15 cellular contexts compared by ENCODE assay signal in genomic region chr20:43940518-43941225, GRCh38. TPM values are rescaled to one million over a fixed set of nuclear protein-coding genes. Genes with fewer than 3 reads are reported as not detected.
A peak's percentile ranks its signal among the peaks of the same experiment; 100 is the strongest.
DNase-seq lines count a peak whose midpoint lies in the region; ATAC-seq and TF ChIP-seq lines count a peak whose summit lies in the region.
"Had no signal": no experiment of that assay in that cellular context is flagged by ENCODE, and none has a peak within 500 bp of the region (broad histone marks: within the 10 kb centered on the region; RNA-seq: fewer than 3 reads in every experiment).

No MANE protein-coding gene starts in this region.

- in situ Hi-C loops in IMR-90 (cut with MboI; ENCODE audit: low sequenced_read_pairs) = loop anchor here (25.0 kb wide), 1 partner anchor 1847 kb away; the partner anchor contains the start of genes DNTTIP1 and WFDC3

- H3K27ac ChIP-seq in IMR-90 (ENCODE audit: insufficient read depth, low read length) = peak overlapping the region; percentile 75; the same call in 1 of the 2 replicates
- H3K27ac ChIP-seq in neutrophil = peak overlapping the region; percentile 99
- H3K27ac ChIP-seq in left lung = peak overlapping the region in 1 of 2 donors; percentile 96
- no peak overlapping the region for H3K27ac ChIP-seq in prostate gland

- H4K91ac ChIP-seq in IMR-90 (ENCODE audit: insufficient read depth, low read depth, low read length) = peak overlapping the region; percentile 85

- H2BK15ac ChIP-seq in IMR-90 (ENCODE audit: low read depth, low read length) = peak overlapping the region; percentile 50; the same call in 2 of the 3 replicates

- peak overlapping the region; percentile 10; the same call in 1 of the 2 replicates for H4K5ac ChIP-seq in IMR-90 (ENCODE audit: low read depth, low read length)

- H3K27me3 ChIP-seq in IMR-90 (ENCODE audit: control insufficient read depth, insufficient read depth, low read length) = no peaks in the 10 kb centered on the region
- H3K27me3 ChIP-seq in neutrophil = no peaks in the 10 kb centered on the region
- no peaks in the 10 kb centered on the region for H3K27me3 ChIP-seq in left lung
- H3K27me3 ChIP-seq in prostate gland (replicated peaks; ENCODE audit: insufficient read depth) = no peaks in the 10 kb centered on the region
- H3K27me3 ChIP-seq: dorsolateral prefrontal cortex had no signal

- no peak overlapping the region for H3K56ac ChIP-seq in IMR-90 (ENCODE audit: extremely low read depth, insufficient read depth, low read length)

- H3K4me1 ChIP-seq in IMR-90 (ENCODE audit: control insufficient read depth, insufficient read depth, low read length) (peaks cover 52% of the 10 kb centered on the region), neutrophil (ENCODE audit: control insufficient read depth in 1 of 2, insufficient read depth in 1 of 2, low read depth in 1 of 2, low read length in 1 of 2) (peaks cover 64 to 77% of the 10 kb centered on the region in 2 experiments), left lung (peaks cover 42 to 73% of the 10 kb centered on the region in 2 donors), prostate gland (replicated peaks) (no peaks in the 10 kb centered on the region)

- H3K18ac ChIP-seq in IMR-90 (ENCODE audit: low read depth, low read length) = 0 out of 2 replicates have a peak overlapping the region, but pooled peaks have one; percentile 11

- POLR2A ChIA-PET in IMR-90 (lab: Charles Lee; ENCODE audit: unreplicated experiment) = interaction anchor here (0.7 kb wide), 1 partner anchor 414 kb away, joined by 6 read pairs; no protein-coding TSS in a partner anchor

- peak overlapping the region in 1 of 2 experiments; percentile 59; a peak in 2 of 4 replicates for H4K8ac ChIP-seq in IMR-90 (ENCODE audit: low read depth in 2 of 2, low read length in 2 of 2)

- peak overlapping the region; percentile 80 for H2BK20ac ChIP-seq in IMR-90 (ENCODE audit: low read depth, low read length)

- peaks cover 34 to 94% of the 10 kb centered on the region in 2 experiments for H3K79me1 ChIP-seq in IMR-90 (ENCODE audit: low read depth in 1 of 2, low read length in 2 of 2)

- 89% methylated on average over 4 of the region's 10 CpGs; no CpG with 5 or more reads in 1 of the 2 experiments for WGBS in IMR-90 (ENCODE audit: extremely low coverage in 2 of 2, insufficient read length in 1 of 2), 2 experiments
- 91% methylated on average over 10 of the region's 10 CpGs for WGBS in prostate gland

- peaks cover 57% of the 10 kb centered on the region for H3K9me1 ChIP-seq in IMR-90 (ENCODE audit: insufficient read depth, low read length)

- H2AK5ac ChIP-seq in IMR-90 (ENCODE audit: low read depth, low read length) = peak overlapping the region; percentile 96

- peak overlapping the region; percentile 84 for H3K14ac ChIP-seq in IMR-90 (replicated peaks; ENCODE audit: low read depth, low read length)

- peak overlapping the region; percentile 11 for H2AK9ac ChIP-seq in IMR-90 (replicated peaks; ENCODE audit: low read depth, low read length, poor library complexity)

- H3K36me3 ChIP-seq in IMR-90 (ENCODE audit: control insufficient read depth, insufficient read depth, low read length) (no peaks in the 10 kb centered on the region), neutrophil (no peaks in the 10 kb centered on the region), left lung (no peaks in the 10 kb centered on the region), prostate gland (no peaks in the 10 kb centered on the region)
- H3K36me3 ChIP-seq: thoracic aorta had no signal

- H3K4me2 ChIP-seq in IMR-90 (ENCODE audit: low read depth, low read length) = no peak overlapping the region

- no peaks in the 10 kb centered on the region for H3K9me3 ChIP-seq in IMR-90 (ENCODE audit: control insufficient read depth, insufficient read depth, low read length)
- H3K9me3 ChIP-seq in neutrophil = no peaks in the 10 kb centered on the region
- no peaks in the 10 kb centered on the region for H3K9me3 ChIP-seq in left lung
- no peaks in the 10 kb centered on the region for H3K9me3 ChIP-seq in prostate gland
- H3K9me3 ChIP-seq: thoracic aorta had no signal

- no TSS peak for BruUV-seq in IMR-90 (replicated peaks; lab: Mats Ljungman, UMichigan)

- H4K20me1 ChIP-seq in IMR-90 (ENCODE audit: insufficient read depth, low read length) = peaks cover 30% of the 10 kb centered on the region; the same call in 1 of the 2 replicates

- DNase-seq in NK-92 treated with Interleukin-12 subunit alpha and Interleukin-12 subunit beta, amount 100 ng/mL, for 24 hours (lab: John Stamatoyannopoulos, UW) = peak; percentile 65
- no peak for DNase-seq in NK-92 (lab: John Stamatoyannopoulos, UW; ENCODE audit: unreplicated experiment)
- no peak for DNase-seq in IMR-90
- peak; percentile 63 for DNase-seq in RPMI8226
- DNase-seq in AML-193 (lab: John Stamatoyannopoulos, UW) = no peak
- no peak for DNase-seq in left lung
- no peak for DNase-seq in prostate gland (ENCODE audit: low spot score)
- DNase-seq: activated CD4-positive, alpha-beta T cell treated with anti-CD3 and anti-CD28 coated beads, Interleukin-2, amount 50 U/mL, for 1 hour; activated effector memory CD4-positive, alpha-beta T cell treated with anti-CD3 and anti-CD28 coated beads, Interleukin-2, amount 50 U/mL, for 16 hours; DMS79 treated with DMSO at 0.1 percent for 48 hours; dorsolateral prefrontal cortex; NCI-H1092 had no signal

- no peak for ATAC-seq in IMR-90 (ENCODE audit: low read depth)
- no peak for ATAC-seq in left lung
- ATAC-seq: HCT116 had no signal

- dilution Hi-C loops in IMR-90 (cut with HindIII; ENCODE audit: low sequenced_read_pairs, unreplicated experiment) = no loop called here

- H3K9ac ChIP-seq in IMR-90 (ENCODE audit: low read depth, low read length) = no peak overlapping the region

- CTCF ChIA-PET in IMR-90 (lab: Yijun Ruan, JAX) = interaction anchor here (0.7 to 1.3 kb wide), 3 partner anchors 24 to 100 kb away, joined by 4 to 6 read pairs (median 5); no protein-coding TSS in a partner anchor

- H2BK5ac ChIP-seq in IMR-90 (ENCODE audit: low read depth, low read length, poor library complexity, severe bottlenecking) = no peak overlapping the region

- intact Hi-C loops in IMR-90 (cut with micrococcal nuclease) = loop anchor here (5.0 to 10.0 kb wide), 2 partner anchors 77 to 134 kb away; no protein-coding TSS in a partner anchor
- intact Hi-C loops in left lung (cut with DNase I) = no loop called here
- intact Hi-C loops in prostate gland (cut with DNase I) = no loop called here

- H2BK120ac ChIP-seq in IMR-90 (ENCODE audit: low read depth, low read length) = peak overlapping the region; percentile 92

- H3K4ac ChIP-seq in IMR-90 (ENCODE audit: low read depth, low read length) = peak overlapping the region; percentile 93

- H2AFZ ChIP-seq in IMR-90 (replicated peaks; ENCODE audit: low read length, poor library complexity) = no peak overlapping the region

- no peak for TF ChIP-seq CTCF in IMR-90 (conservative IDR thresholded peaks at IDR 0.05; ENCODE audit: low read depth, low read length)
- TF ChIP-seq CTCF in neutrophil (IDR thresholded peaks at IDR 0.05) = no peak
- no peak for TF ChIP-seq CTCF in left lung (IDR thresholded peaks at IDR 0.05)
- TF ChIP-seq CTCF in prostate gland (IDR thresholded peaks at IDR 0.05) = no peak

- TF ChIP-seq POLR2A in IMR-90 (IDR thresholded peaks at IDR 0.05; ENCODE audit: low read depth, low read length) (no peak), prostate gland (IDR thresholded peaks at IDR 0.05) (no peak)

- peak overlapping the region; percentile 43; the same call in 1 of the 2 replicates for H3K23ac ChIP-seq in IMR-90 (ENCODE audit: low read depth, low read length)

- no peak for TF ChIP-seq RAD21 in IMR-90 (IDR thresholded peaks at IDR 0.05; ENCODE audit: low read length)

- H3K4me3 ChIP-seq in IMR-90 (ENCODE audit: insufficient read depth, low read depth, low read length) (no peak overlapping the region), neutrophil (ENCODE audit: low read depth in 1 of 2, low read length in 1 of 2) (peak overlapping the region in 1 of 2 experiments; percentile 59), left lung (no peak overlapping the region), prostate gland (no peak overlapping the region)
- H3K4me3 ChIP-seq: dorsolateral prefrontal cortex, thoracic aorta had no signal

TF ChIP-seq in IMR-90, 13 proteins besides CTCF, POLR2A, EP300 and RAD21:
- TF ChIP-seq CEBPB (IDR thresholded peaks at IDR 0.05; ENCODE audit: low read depth, low read length) = no peak
- no peak for TF ChIP-seq FOS (IDR thresholded peaks at IDR 0.05; ENCODE audit: low read depth, low read length)
- no peak for TF ChIP-seq CHD1 (IDR thresholded peaks at IDR 0.05; ENCODE audit: low read depth, low read length)
- no peak for TF ChIP-seq MXI1 (IDR thresholded peaks at IDR 0.05; ENCODE audit: borderline replicate concordance, low read depth, low read length)
- no peak for TF ChIP-seq RFX5 (IDR thresholded peaks at IDR 0.05; ENCODE audit: low read depth, low read length)
- no peak for TF ChIP-seq SMC3 (IDR thresholded peaks at IDR 0.05; ENCODE audit: low read depth, low read length)

RNA-seq across cellular contexts. Expression of gene TOX2, which starts 26.0 kb away (rescaled TPM):
- total RNA-seq in IMR-90 (2012; rRNA removed) = 1.1 and 1.3 TPM in 2 replicates
- polyA plus RNA-seq in IMR-90 (2012; rRNA removed) = 17.2 and 17.5 TPM in 2 replicates
- polyA plus RNA-seq in IMR-90 (2012; cell fraction: cytosol; rRNA removed) = 14.6 and 25.9 TPM in 2 replicates
- 17.1 and 23.2 TPM in 2 replicates for polyA plus RNA-seq in IMR-90 (2012; cell fraction: nucleus; rRNA removed; ENCODE audit: low replicate concordance)
- 10 to 100 TPM; 14.5 to 29.9 TPM for total RNA-seq in left lung
- 10 to 100 TPM in 1 of 2 donors, 1 to 10 TPM in 1; 8.8 to 52.8 TPM for total RNA-seq in prostate gland

Comparison
In these comparisons a context has a peak if more than half of its experiments do, and no peak if none do; other contexts are left out.
1. DNase-seq: peak in NK-92 treated with Interleukin-12 subunit alpha and Interleukin-12 subunit beta, amount 100 ng/mL, for 24 hours (single experiment) and RPMI8226 (single experiment); none in NK-92 (single experiment), IMR-90 (single experiment), AML-193 (0 of 2), left lung (0 of 2) and prostate gland (single experiment).
2. H3K27ac ChIP-seq: peak in IMR-90 (single experiment) and neutrophil (single experiment); none in prostate gland (0 of 2).